In genomic region chr1:64826991-64827390, GRCh38 we compare ENCODE assay signal across 15 cellular contexts.
DNase-seq lines count a peak whose midpoint lies in the region; ATAC-seq, FAIRE-seq and TF ChIP-seq lines count a peak whose summit lies in the region.
"Had no signal": no experiment of that assay in that cellular context is flagged by ENCODE, and none has a peak within 500 bp of the region (broad histone marks: within the 10 kb centered on the region; RNA-seq: fewer than 3 reads in every experiment).

No MANE protein-coding gene starts in this region.

- peak in 1 of 5 donors; percentile 29 for DNase-seq in CD8-positive, alpha-beta memory T cell
- DNase-seq in Peyer's patch (no peak), fibroblast of mammary gland (ENCODE audit: low read depth) (peak; percentile 66), pons (ENCODE audit: low spot score) (no peak), frontal cortex (ENCODE audit: low spot score in 2 of 2) (no peak), GM03348 (ENCODE audit: low spot score) (no peak)
- DNase-seq: activated effector memory CD4-positive, alpha-beta T cell treated with Interleukin-2 at 50 U/mL for 16 hours; GOT3; stimulated activated CD4-positive, alpha-beta T cell treated with anti-CD3 and anti-CD28 coated beads, Interleukin-2, amount 100 ng/mL, for 48 hours had no signal

- peak; percentile 54 for ATAC-seq in GM19467 (IDR thresholded peaks at IDR 0.05; ENCODE audit: unreplicated experiment)
- no peak for ATAC-seq in GM21360 (IDR thresholded peaks at IDR 0.05; ENCODE audit: unreplicated experiment)
- ATAC-seq: gastroesophageal sphincter had no signal

- no peak for TF ChIP-seq POLR2A in Peyer's patch (IDR thresholded peaks at IDR 0.05)

- H3K9me3 ChIP-seq in CD8-positive, alpha-beta memory T cell (ENCODE audit: low read length): no peaks in the 10 kb centered on the region
- no peaks in the 10 kb centered on the region for H3K9me3 ChIP-seq in Peyer's patch
- H3K9me3 ChIP-seq: gastroesophageal sphincter had no signal

- no peaks in the 10 kb centered on the region for H3K27me3 ChIP-seq in CD8-positive, alpha-beta memory T cell (ENCODE audit: insufficient read depth, low read length, poor library complexity, severe bottlenecking)
- no peaks in the 10 kb centered on the region for H3K27me3 ChIP-seq in Peyer's patch
- H3K27me3 ChIP-seq: gastroesophageal sphincter had no signal

- FAIRE-seq in frontal cortex (lab: Jason Lieb, UNC): no peak
- FAIRE-seq: GM12891 had no signal

- CTCF ChIA-PET in CD8-positive, alpha-beta memory T cell (lab: Charles Lee): interaction anchor here (0.9 to 1.2 kb wide), 3 partner anchors 9 to 861 kb away, joined by 3 to 4 read pairs (median 3); no protein-coding TSS in a partner anchor

- no peak overlapping the region for H3K4me3 ChIP-seq in CD8-positive, alpha-beta memory T cell (ENCODE audit: low read length)
- H3K4me3 ChIP-seq in Peyer's patch (peak overlapping the region in 1 of 4 donors; percentile 9), fibroblast of mammary gland (ENCODE audit: control insufficient read depth, low read depth, low read length) (no peak overlapping the region)
- H3K4me3 ChIP-seq: coronary artery, gastroesophageal sphincter had no signal

- peaks cover 16% of the 10 kb centered on the region for H3K4me1 ChIP-seq in CD8-positive, alpha-beta memory T cell (ENCODE audit: insufficient read depth, low read length)
- H3K4me1 ChIP-seq in Peyer's patch: no peaks in the 10 kb centered on the region
- H3K4me1 ChIP-seq: parathyroid adenoma had no signal

- peaks cover under 1% of the 10 kb centered on the region for H3K36me3 ChIP-seq in CD8-positive, alpha-beta memory T cell (ENCODE audit: insufficient read depth, low read length)
- H3K36me3 ChIP-seq in Peyer's patch: peaks cover 0 to 13% (median 0%) of the 10 kb centered on the region in 3 donors

- TF ChIP-seq CTCF in Peyer's patch (IDR thresholded peaks at IDR 0.05) (no peak), fibroblast of mammary gland (conservative IDR thresholded peaks at IDR 0.05; ENCODE audit: control insufficient read depth, insufficient read depth, low read depth, low read length) (no peak)

- H3K27me3 Mint-ChIP-seq in CD8-positive, alpha-beta memory T cell: no peaks in the 10 kb centered on the region

- H3K36me3 Mint-ChIP-seq in CD8-positive, alpha-beta memory T cell: peaks cover 0 to 14% (median 1%) of the 10 kb centered on the region in 3 donors

- H3K27ac ChIP-seq in CD8-positive, alpha-beta memory T cell (ENCODE audit: low read depth, low read length): peak overlapping the region; percentile 18
- H3K27ac ChIP-seq in Peyer's patch: peak overlapping the region in 3 of 4 donors; percentile 3 to 51 (median 23)
- H3K27ac ChIP-seq: coronary artery, gastroesophageal sphincter, parathyroid adenoma had no signal

- peaks cover 41 to 52% (median 52%) of the 10 kb centered on the region in 3 donors for H3K4me1 Mint-ChIP-seq in CD8-positive, alpha-beta memory T cell

- H3K4me3 Mint-ChIP-seq in CD8-positive, alpha-beta memory T cell: peak overlapping the region; percentile 49 to 81 (median 77)

- peak overlapping the region; percentile 86 to 95 (median 90) for H3K27ac Mint-ChIP-seq in CD8-positive, alpha-beta memory T cell

- H3K9me3 Mint-ChIP-seq in CD8-positive, alpha-beta memory T cell: no peaks in the 10 kb centered on the region

- POLR2A ChIA-PET in CD8-positive, alpha-beta memory T cell (lab: Charles Lee): interaction anchor here (0.6 to 1.3 kb wide), 2 partner anchors 139 to 140 kb away, joined by 3 read pairs; no protein-coding TSS in a partner anchor
